ENCODE assay signal across 19 cellular contexts in genomic region chr1:55474168-55474786, GRCh38.
DNase-seq lines count a peak whose midpoint lies in the region; FAIRE-seq and TF ChIP-seq lines count a peak whose summit lies in the region.
"Had no signal": no experiment of that assay in that cellular context is flagged by ENCODE, and none has a peak within 500 bp of the region (broad histone marks: within the 10 kb centered on the region; RNA-seq: fewer than 3 reads in every experiment).

No MANE protein-coding gene starts in this region.

- no peak overlapping the region for H3K18ac ChIP-seq in mesenchymal stem cell (ENCODE audit: low read depth in 1 of 2, low read length in 2 of 2)

- no peak overlapping the region for H3K4me3 ChIP-seq in bronchial epithelial cell (ENCODE audit: low read depth, low read length)
- H3K4me3 ChIP-seq in mesenchymal stem cell (ENCODE audit: insufficient read depth in 1 of 2, low read depth in 1 of 2, low read length in 2 of 2): no peak overlapping the region

- peaks cover 26% of the 10 kb centered on the region for H3K4me1 Mint-ChIP-seq in endothelial cell (ENCODE audit: unreplicated experiment)
- H3K4me1 Mint-ChIP-seq: activated naive CD8-positive, alpha-beta T cell treated with anti-CD3 and anti-CD28 coated beads, Interleukin-2, amount 10 ng/mL, durations not matched to agents 7 days and 5 days; natural killer cell had no signal

- H3K36me3 ChIP-seq in bronchial epithelial cell (ENCODE audit: control insufficient read depth, insufficient read depth, low read length) (no peaks in the 10 kb centered on the region), mesenchymal stem cell (ENCODE audit: control insufficient read depth in 1 of 2, insufficient read depth in 2 of 2, low read depth in 1 of 2, low read length in 2 of 2) (no peaks in the 10 kb centered on the region)

- H3K27ac Mint-ChIP-seq in endothelial cell (ENCODE audit: unreplicated experiment): no peak overlapping the region
- H3K27ac Mint-ChIP-seq: activated naive CD8-positive, alpha-beta T cell treated with anti-CD3 and anti-CD28 coated beads, Interleukin-2, amount 10 ng/mL, durations not matched to agents 7 days and 5 days; natural killer cell had no signal

- H4K91ac ChIP-seq in mesenchymal stem cell (ENCODE audit: low read length): no peak overlapping the region

- H3K14ac ChIP-seq in mesenchymal stem cell (ENCODE audit: low read length in 2 of 2): no peak overlapping the region

- no peak overlapping the region for H4K8ac ChIP-seq in mesenchymal stem cell (ENCODE audit: low read length)

- H3K4me2 ChIP-seq in mesenchymal stem cell (ENCODE audit: low read length, poor library complexity, severe bottlenecking): no peak overlapping the region

- H2BK15ac ChIP-seq in mesenchymal stem cell (ENCODE audit: low read depth, poor library complexity, severe bottlenecking): no peak overlapping the region

- no peak overlapping the region for H3K4ac ChIP-seq in mesenchymal stem cell (ENCODE audit: low read depth in 1 of 2, low read length in 2 of 2)

- peak; percentile 50 for DNase-seq in ELR (ENCODE audit: low read depth)
- peak; percentile 5 for DNase-seq in NCI-H460 (ENCODE audit: extremely low read depth, low read depth)
- peak; percentile 78 for DNase-seq in bronchial epithelial cell (ENCODE audit: low read depth)
- DNase-seq in mesenchymal stem cell: peak; percentile 33
- DNase-seq in amniotic stem cell (lab: John Stamatoyannopoulos, UW): no peak
- no peak for DNase-seq in NCI-H345 (lab: John Stamatoyannopoulos, UW)
- DNase-seq in NCI-H1092 (lab: John Stamatoyannopoulos, UW): no peak
- DNase-seq in endothelial cell (ENCODE audit: low spot score): no peak
- DNase-seq: activated naive CD8-positive, alpha-beta T cell treated with anti-CD3 and anti-CD28 coated beads, Interleukin-2, amount 10 ng/mL, durations not matched to agents 7 days and 5 days; cortex of kidney; GDM1; H7; natural killer cell; NCI-H1417 treated with DMSO at 0.1 percent for 48 hours; NCI-H524 treated with DMSO at 0.1 percent for 48 hours; right cardiac atrium; stimulated activated naive CD8-positive, alpha-beta T cell treated with anti-CD3 and anti-CD28 coated beads, Interleukin-15, Interleukin-2, amounts not matched to agents 100 U/mL and 50 U/mL, for 24 hours had no signal

- no peak overlapping the region for H2AFZ ChIP-seq in mesenchymal stem cell (ENCODE audit: low read depth, low read length)

- H3K27ac ChIP-seq in mesenchymal stem cell (ENCODE audit: low read length, poor library complexity, severe bottlenecking): no peak overlapping the region

- no peaks in the 10 kb centered on the region for H3K9me3 Mint-ChIP-seq in endothelial cell (ENCODE audit: unreplicated experiment)
- H3K9me3 Mint-ChIP-seq: activated naive CD8-positive, alpha-beta T cell treated with anti-CD3 and anti-CD28 coated beads, Interleukin-2, amount 10 ng/mL, durations not matched to agents 7 days and 5 days; CD14-positive monocyte; natural killer cell had no signal

- H2BK12ac ChIP-seq in mesenchymal stem cell (ENCODE audit: low read length in 2 of 2): no peak overlapping the region

- FAIRE-seq in bronchial epithelial cell (lab: Jason Lieb, UNC): no peak
- FAIRE-seq: TTC549 had no signal

- no peak overlapping the region for H2BK120ac ChIP-seq in mesenchymal stem cell (ENCODE audit: low read depth, low read length)

- H3K27me3 ChIP-seq in bronchial epithelial cell (ENCODE audit: control insufficient read depth, insufficient read depth, low read length) (no peaks in the 10 kb centered on the region), mesenchymal stem cell (ENCODE audit: control insufficient read depth in 1 of 2, insufficient read depth in 1 of 2, low read length in 2 of 2) (no peaks in the 10 kb centered on the region)

- H3K9me3 ChIP-seq in mesenchymal stem cell (ENCODE audit: control insufficient read depth, low read length): peaks cover 5% of the 10 kb centered on the region

- no peak overlapping the region for H3K23ac ChIP-seq in mesenchymal stem cell (ENCODE audit: low read length in 2 of 2)

- WGBS in mesenchymal stem cell: no CpG with 5 or more reads among the region's 1 CpG

- H2BK5ac ChIP-seq in mesenchymal stem cell (ENCODE audit: low read depth, low read length, poor library complexity, severe bottlenecking): no peak overlapping the region

- H3K4me3 Mint-ChIP-seq in endothelial cell (ENCODE audit: unreplicated experiment): no peak overlapping the region
- H3K4me3 Mint-ChIP-seq: activated naive CD8-positive, alpha-beta T cell treated with anti-CD3 and anti-CD28 coated beads, Interleukin-2, amount 10 ng/mL, durations not matched to agents 7 days and 5 days; natural killer cell had no signal

- H3K27me3 Mint-ChIP-seq in endothelial cell (ENCODE audit: unreplicated experiment): no peaks in the 10 kb centered on the region

- peak overlapping the region; percentile 50 for H3K9ac ChIP-seq in mesenchymal stem cell (ENCODE audit: low read length)

- no peak for TF ChIP-seq CTCF in bronchial epithelial cell (IDR thresholded peaks at IDR 0.05; ENCODE audit: insufficient read depth, low read length, severe bottlenecking)
- TF ChIP-seq CTCF in endothelial cell (IDR thresholded peaks at IDR 0.05; ENCODE audit: unreplicated experiment): no peak

- H2AK5ac ChIP-seq in mesenchymal stem cell (ENCODE audit: low read length, severe bottlenecking): no peak overlapping the region

- H3K79me1 ChIP-seq in mesenchymal stem cell (replicated peaks; ENCODE audit: low read length, poor library complexity, severe bottlenecking): no peaks in the 10 kb centered on the region

- no peaks in the 10 kb centered on the region for H3K36me3 Mint-ChIP-seq in endothelial cell (ENCODE audit: low read depth, unreplicated experiment)
- H3K36me3 Mint-ChIP-seq: activated naive CD8-positive, alpha-beta T cell treated with anti-CD3 and anti-CD28 coated beads, Interleukin-2, amount 10 ng/mL, durations not matched to agents 7 days and 5 days; CD14-positive monocyte; natural killer cell had no signal

- peaks cover 5% of the 10 kb centered on the region for H3K4me1 ChIP-seq in mesenchymal stem cell (ENCODE audit: control insufficient read depth, insufficient read depth, low read depth, low read length)

Comparison
In these comparisons a context has a peak if more than half of its experiments do, and no peak if none do; other contexts are left out.
1. DNase-seq: peak in ELR (single experiment), NCI-H460 (single experiment), bronchial epithelial cell (single experiment) and mesenchymal stem cell (single experiment); none in amniotic stem cell (single experiment), NCI-H345 (single experiment), NCI-H1092 (single experiment) and endothelial cell (single experiment).